ENCODE assay signal across 11 cellular contexts in genomic region chr2:241863021-241863954, GRCh38. TPM values are rescaled to one million over a fixed set of nuclear protein-coding genes. Genes with fewer than 3 reads are reported as not detected.
DNase-seq lines count a peak whose midpoint lies in the region; ATAC-seq and TF ChIP-seq lines count a peak whose summit lies in the region.
"Had no signal": no experiment of that assay in that cellular context is flagged by ENCODE, and none has a peak within 500 bp of the region (broad histone marks: within the 10 kb centered on the region; RNA-seq: fewer than 3 reads in every experiment).

No MANE protein-coding gene starts in this region.

- H3K27me3 ChIP-seq in right cardiac atrium (ENCODE audit: control insufficient read depth, insufficient read depth), result no peaks in the 10 kb centered on the region

- peak overlapping the region; percentile 95 for H3K27ac Mint-ChIP-seq in activated CD4-positive, alpha-beta memory T cell treated with anti-CD3 and anti-CD28 coated beads for 36 hours
- H3K27ac Mint-ChIP-seq in stimulated activated effector memory CD8-positive, alpha-beta T cell treated with anti-CD3 and anti-CD28 coated beads, Interleukin-12 subunit alpha, Interleukin-12 subunit beta, amount 100 ng/mL, for 72 hours, result peak overlapping the region; percentile 91
- H3K27ac Mint-ChIP-seq in endothelial cell (ENCODE audit: unreplicated experiment), result no peak overlapping the region

- no peak overlapping the region for H3K4me3 ChIP-seq in right cardiac atrium (ENCODE audit: low read length)

- peaks cover 4% of the 10 kb centered on the region for H3K4me1 ChIP-seq in right cardiac atrium (ENCODE audit: control insufficient read depth, insufficient read depth, low read length)

- peak; percentile 6 to 29 for ATAC-seq in right cardiac atrium
- peak; percentile 69 for ATAC-seq in stimulated activated effector memory CD8-positive, alpha-beta T cell treated with anti-CD3 and anti-CD28 coated beads, Interleukin-12 subunit alpha, Interleukin-12 subunit beta, amount 100 ng/mL, for 72 hours
- ATAC-seq in GM18861 (IDR thresholded peaks at IDR 0.05; ENCODE audit: unreplicated experiment), result no peak
- ATAC-seq: HCT116 had no signal

- CTCF ChIA-PET in activated CD4-positive, alpha-beta memory T cell treated with anti-CD3 and anti-CD28 coated beads for 36 hours (lab: Charles Lee), result no interaction called here

- H3K27ac ChIP-seq in right cardiac atrium (ENCODE audit: low read length), result no peak overlapping the region

- DNase-seq in NCI-H1436 (lab: John Stamatoyannopoulos, UW) (peak; percentile 24), NCI-H1436 treated with DMSO at 0.1 percent for 48 hours (lab: John Stamatoyannopoulos, UW) (no peak), right cardiac atrium (peak; percentile 59 to 81 (median 80)), endothelial cell (ENCODE audit: low spot score) (no peak), anterior cingulate cortex (lab: John Stamatoyannopoulos, UW) (no peak)
- DNase-seq in activated CD4-positive, alpha-beta memory T cell treated with anti-CD3 and anti-CD28 coated beads for 36 hours, result peak; percentile 87
- peak in 1 of 2 donors; percentile 89 for DNase-seq in stimulated activated effector memory CD8-positive, alpha-beta T cell treated with anti-CD3 and anti-CD28 coated beads, Interleukin-12 subunit alpha, Interleukin-12 subunit beta, amount 100 ng/mL, for 72 hours (ENCODE audit: low spot score in 2 of 2)

- intact Hi-C loops in activated CD4-positive, alpha-beta memory T cell treated with anti-CD3 and anti-CD28 coated beads for 36 hours (cut with micrococcal nuclease), result loop anchor here (1.0 to 5.0 kb wide), 3 partner anchors 101 to 243 kb away; partner anchors contain the start of gene D2HGDH
- intact Hi-C loops in right cardiac atrium (cut with DNase I), result no loop called here

- H3K27me3 Mint-ChIP-seq in activated CD4-positive, alpha-beta memory T cell treated with anti-CD3 and anti-CD28 coated beads for 36 hours, result peaks cover 4% of the 10 kb centered on the region
- peaks cover 15% of the 10 kb centered on the region for H3K27me3 Mint-ChIP-seq in endothelial cell (ENCODE audit: unreplicated experiment)

- POLR2A ChIA-PET in activated CD4-positive, alpha-beta memory T cell treated with anti-CD3 and anti-CD28 coated beads for 36 hours (lab: Charles Lee), result no interaction called here

- H3K9me3 Mint-ChIP-seq in activated CD4-positive, alpha-beta memory T cell treated with anti-CD3 and anti-CD28 coated beads for 36 hours, result no peaks in the 10 kb centered on the region
- H3K9me3 Mint-ChIP-seq in stimulated activated effector memory CD8-positive, alpha-beta T cell treated with anti-CD3 and anti-CD28 coated beads, Interleukin-12 subunit alpha, Interleukin-12 subunit beta, amount 100 ng/mL, for 72 hours, result peaks cover 5% of the 10 kb centered on the region
- H3K9me3 Mint-ChIP-seq in endothelial cell (ENCODE audit: unreplicated experiment), result peaks cover 4% of the 10 kb centered on the region

- no peaks in the 10 kb centered on the region for H3K36me3 Mint-ChIP-seq in activated CD4-positive, alpha-beta memory T cell treated with anti-CD3 and anti-CD28 coated beads for 36 hours
- H3K36me3 Mint-ChIP-seq in stimulated activated effector memory CD8-positive, alpha-beta T cell treated with anti-CD3 and anti-CD28 coated beads, Interleukin-12 subunit alpha, Interleukin-12 subunit beta, amount 100 ng/mL, for 72 hours, result peaks cover 55% of the 10 kb centered on the region
- peaks cover 26% of the 10 kb centered on the region for H3K36me3 Mint-ChIP-seq in endothelial cell (ENCODE audit: low read depth, unreplicated experiment)

- H3K4me1 Mint-ChIP-seq in activated CD4-positive, alpha-beta memory T cell treated with anti-CD3 and anti-CD28 coated beads for 36 hours (ENCODE audit: low read depth), result peaks cover 76% of the 10 kb centered on the region
- peaks cover 84% of the 10 kb centered on the region for H3K4me1 Mint-ChIP-seq in stimulated activated effector memory CD8-positive, alpha-beta T cell treated with anti-CD3 and anti-CD28 coated beads, Interleukin-12 subunit alpha, Interleukin-12 subunit beta, amount 100 ng/mL, for 72 hours
- peaks cover 11% of the 10 kb centered on the region for H3K4me1 Mint-ChIP-seq in endothelial cell (ENCODE audit: unreplicated experiment)

- WGBS in right cardiac atrium, result 45% methylated on average over 48 of the region's 48 CpGs

- H3K4me3 Mint-ChIP-seq in activated CD4-positive, alpha-beta memory T cell treated with anti-CD3 and anti-CD28 coated beads for 36 hours, result peak overlapping the region; percentile 66
- H3K4me3 Mint-ChIP-seq in stimulated activated effector memory CD8-positive, alpha-beta T cell treated with anti-CD3 and anti-CD28 coated beads, Interleukin-12 subunit alpha, Interleukin-12 subunit beta, amount 100 ng/mL, for 72 hours, result peak overlapping the region; percentile 66
- H3K4me3 Mint-ChIP-seq in endothelial cell (ENCODE audit: unreplicated experiment), result no peak overlapping the region
- H3K4me3 Mint-ChIP-seq: nephron had no signal

- TF ChIP-seq CTCF in endothelial cell (IDR thresholded peaks at IDR 0.05; ENCODE audit: unreplicated experiment), result no peak

- no peaks in the 10 kb centered on the region for H3K9me3 ChIP-seq in right cardiac atrium (ENCODE audit: control insufficient read depth, low read length)

RNA-seq across cellular contexts. Expression of gene PDCD1, which starts 4.6 kb away (rescaled TPM):
- total RNA-seq in activated CD4-positive, alpha-beta memory T cell treated with anti-CD3 and anti-CD28 coated beads for 36 hours, result 10 to 100 TPM; 47.4 to 47.6 TPM
- 1 to 10 TPM; 5.2 to 6.8 (median 5.4) TPM for total RNA-seq in right cardiac atrium
- 7.4 TPM for polyA plus RNA-seq in right cardiac atrium
- not detected for total RNA-seq in endothelial cell (ENCODE audit: unreplicated experiment)
- total RNA-seq: A172 had no signal

RNA-seq across cellular contexts. Expression of gene RTP5, which starts 6.2 kb away (rescaled TPM):
- total RNA-seq in activated CD4-positive, alpha-beta memory T cell treated with anti-CD3 and anti-CD28 coated beads for 36 hours, result under 1 TPM; 0.10 to 0.12 TPM
- total RNA-seq in right cardiac atrium (not detected), endothelial cell (ENCODE audit: unreplicated experiment) (not detected)
- 0.05 TPM for polyA plus RNA-seq in right cardiac atrium
- total RNA-seq: A172 had no signal

RNA-seq across cellular contexts. Expression of gene NEU4, which starts 54.3 kb away (rescaled TPM):
- under 1 TPM; 0.31 to 0.36 TPM for total RNA-seq in activated CD4-positive, alpha-beta memory T cell treated with anti-CD3 and anti-CD28 coated beads for 36 hours
- total RNA-seq in right cardiac atrium, result 1 to 10 TPM in 1 of 4 donors, under 1 TPM in 2, not detected in 1; 0.17 to 1.4 (median 0.84) TPM
- polyA plus RNA-seq in right cardiac atrium, result 0.68 TPM
- 0.33 TPM for total RNA-seq in endothelial cell (ENCODE audit: unreplicated experiment)
- total RNA-seq: A172 had no signal

Comparison
In these comparisons a context has a peak if more than half of its experiments do, and no peak if none do; other contexts are left out.
1. DNase-seq: peak in NCI-H1436 (single experiment), activated CD4-positive, alpha-beta memory T cell treated with anti-CD3 and anti-CD28 coated beads for 36 hours (single experiment) and right cardiac atrium (3 of 3); none in NCI-H1436 treated with DMSO at 0.1 percent for 48 hours (single experiment), endothelial cell (single experiment) and anterior cingulate cortex (0 of 58).
2. RNA of gene PDCD1, which starts 4.6 kb away (total RNA-seq): 47.4 to 47.6 TPM in activated CD4-positive, alpha-beta memory T cell treated with anti-CD3 and anti-CD28 coated beads for 36 hours; 5.2 to 6.8 TPM in right cardiac atrium and not detected in endothelial cell (single experiment); every median in the first group is over 4 times any median in the second.